Comparison of ENCODE assay signal across 8 cellular contexts in genomic region chr5:135834639-135835529, GRCh38. TPM values are rescaled to one million over a fixed set of nuclear protein-coding genes. Genes with fewer than 3 reads are reported as not detected.
A peak's percentile ranks its signal among the peaks of the same experiment; 100 is the strongest.
DNase-seq lines count a peak whose midpoint lies in the region; ATAC-seq and TF ChIP-seq lines count a peak whose summit lies in the region.

TSS of gene SLC25A48 (plus strand) at chr5:135834663. CDS start at chr5:135834848, 185 bp downstream.

- no peak within 1 kb of the TSS for H3K4me3 Mint-ChIP-seq in activated T-helper 17 cell treated with anti-CD3 and anti-CD28 coated beads, Interleukin-2, amount 50 U/mL, for 72 hours

- peaks cover 0 to 4% of the 10 kb centered on the region in 2 donors for H3K4me1 ChIP-seq in lung (ENCODE audit: control insufficient read depth in 2 of 2, insufficient read depth in 2 of 2, low read length in 2 of 2)
- no peaks in the 10 kb centered on the region for H3K4me1 ChIP-seq in effector memory CD4-positive, alpha-beta T cell (ENCODE audit: control insufficient read depth, insufficient read depth, low read length, poor library complexity, severe bottlenecking)

- no peak within 1 kb of the TSS for H3K27ac ChIP-seq in coronary artery
- H3K27ac ChIP-seq in lung (ENCODE audit: low read depth in 1 of 2, low read length in 1 of 2) = no peak within 1 kb of the TSS
- H3K27ac ChIP-seq in substantia nigra (ENCODE audit: low read depth, low read length, poor library complexity, severe bottlenecking) = peak within 1 kb of the TSS; percentile 43
- H3K27ac ChIP-seq in effector memory CD4-positive, alpha-beta T cell (ENCODE audit: insufficient read depth, low read length, poor library complexity, severe bottlenecking) = no peak within 1 kb of the TSS

- no peaks in the 10 kb centered on the region for H3K36me3 ChIP-seq in lung (ENCODE audit: control insufficient read depth in 2 of 2, insufficient read depth in 2 of 2, low read length in 2 of 2)
- no peaks in the 10 kb centered on the region for H3K36me3 ChIP-seq in effector memory CD4-positive, alpha-beta T cell (ENCODE audit: control insufficient read depth, insufficient read depth, low read length)

- DNase-seq in ELF-1 (ENCODE audit: low read depth, low spot score) (peak; percentile 89), NCI-H82 (lab: John Stamatoyannopoulos, UW) (peak; percentile 83), coronary artery (ENCODE audit: low spot score) (peak; percentile 67), lung (ENCODE audit: low spot score) (peak; percentile 41), substantia nigra (lab: John Stamatoyannopoulos, UW) (peak in 33 of 49 donors; percentile 19 to 74 (median 56))
- DNase-seq in effector memory CD4-positive, alpha-beta T cell = no peak

- H3K27ac Mint-ChIP-seq in activated T-helper 17 cell treated with anti-CD3 and anti-CD28 coated beads, Interleukin-2, amount 50 U/mL, for 72 hours = no peak within 1 kb of the TSS

- no peaks in the 10 kb centered on the region for H3K36me3 Mint-ChIP-seq in activated T-helper 17 cell treated with anti-CD3 and anti-CD28 coated beads, Interleukin-2, amount 50 U/mL, for 72 hours (ENCODE audit: low read depth)

- TF ChIP-seq CTCF in coronary artery (IDR thresholded peaks at IDR 0.05) = no peak
- no peak for TF ChIP-seq CTCF in lung (IDR thresholded peaks at IDR 0.05; ENCODE audit: control extremely low read depth, extremely low read depth)

- peaks cover 5% of the 10 kb centered on the region for H3K4me1 Mint-ChIP-seq in activated T-helper 17 cell treated with anti-CD3 and anti-CD28 coated beads, Interleukin-2, amount 50 U/mL, for 72 hours

- H3K9me3 ChIP-seq in lung (ENCODE audit: control insufficient read depth in 2 of 2, insufficient read depth in 1 of 2, low read length in 1 of 2) = peaks cover 0 to 5% of the 10 kb centered on the region in 2 donors
- H3K9me3 ChIP-seq in effector memory CD4-positive, alpha-beta T cell (ENCODE audit: control insufficient read depth, low read length) = no peaks in the 10 kb centered on the region

- peaks cover 41% of the 10 kb centered on the region for H3K27me3 Mint-ChIP-seq in activated T-helper 17 cell treated with anti-CD3 and anti-CD28 coated beads, Interleukin-2, amount 50 U/mL, for 72 hours

- 2% methylated on average over 59 to 68 of the region's 68 CpGs for WGBS in lung, 2 donors

- ATAC-seq in HG02840 (IDR thresholded peaks at IDR 0.05; ENCODE audit: low FRiP score, unreplicated experiment) (peak; percentile 71), lung (ENCODE audit: insufficient read depth, low FRiP score) (no peak)
- ATAC-seq in activated T-helper 17 cell treated with anti-CD3 and anti-CD28 coated beads, Interleukin-2, amount 50 U/mL, for 72 hours (replicated peaks) = no peak

- peak within 1 kb of the TSS; percentile 62 for H3K4me3 ChIP-seq in coronary artery
- no peak within 1 kb of the TSS for H3K4me3 ChIP-seq in lung
- no peak within 1 kb of the TSS for H3K4me3 ChIP-seq in effector memory CD4-positive, alpha-beta T cell (ENCODE audit: insufficient read depth, low read depth, low read length, poor library complexity, severe bottlenecking)

- no peaks in the 10 kb centered on the region for H3K27me3 ChIP-seq in lung (ENCODE audit: control insufficient read depth, insufficient read depth)
- H3K27me3 ChIP-seq in effector memory CD4-positive, alpha-beta T cell (replicated peaks; ENCODE audit: control insufficient read depth, insufficient read depth, low read length, poor library complexity, severe bottlenecking) = peaks cover 4% of the 10 kb centered on the region

- peaks cover 8% of the 10 kb centered on the region for H3K9me3 Mint-ChIP-seq in activated T-helper 17 cell treated with anti-CD3 and anti-CD28 coated beads, Interleukin-2, amount 50 U/mL, for 72 hours

RNA-seq across cellular contexts. Expression of gene SLC25A48, which starts in this region (rescaled TPM):
- not detected for total RNA-seq in lung
- not detected for polyA plus RNA-seq in lung
- total RNA-seq in activated T-helper 17 cell treated with anti-CD3 and anti-CD28 coated beads, Interleukin-2, amount 50 U/mL, for 72 hours = not detected

Comparison
In these comparisons a context has a peak if more than half of its experiments do, and no peak if none do; other contexts are left out.
1. Peak in DNase-seq in lung; RNA of the gene not detected or under 1 TPM.
2. DNase-seq: peak in ELF-1 (single experiment), NCI-H82 (single experiment), coronary artery (single experiment) and substantia nigra (33 of 49); none in effector memory CD4-positive, alpha-beta T cell (0 of 3).